28 cellular contexts compared by ENCODE assay signal in the genomic region with DNA sequence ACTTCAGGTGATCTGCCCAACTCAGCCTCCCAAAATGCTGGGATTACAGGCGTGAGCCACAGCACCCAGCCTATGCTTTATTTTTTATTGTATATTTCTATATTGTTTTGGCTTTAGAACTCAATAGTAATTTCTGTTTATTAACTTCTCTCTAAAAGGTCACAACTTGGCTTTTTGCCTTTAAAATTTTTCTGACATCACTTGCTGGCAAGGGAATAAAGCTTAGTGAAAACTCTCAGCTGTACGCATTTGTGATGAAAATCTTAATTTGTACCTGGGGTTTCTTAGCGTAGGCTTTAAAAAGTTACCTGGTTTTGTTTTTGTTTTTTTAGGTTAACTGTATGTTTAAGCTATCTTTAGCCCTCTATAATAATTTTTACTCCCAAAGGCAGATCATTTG. TPM values are rescaled to one million over a fixed set of nuclear protein-coding genes. Genes with fewer than 3 reads are reported as not detected.
A peak's percentile ranks its signal among the peaks of the same experiment; 100 is the strongest.
DNase-seq lines count a peak whose midpoint lies in the region; ATAC-seq, FAIRE-seq and TF ChIP-seq lines count a peak whose summit lies in the region.
"Had no signal": no experiment of that assay in that cellular context is flagged by ENCODE, and none has a peak within 500 bp of the region (broad histone marks: within the 10 kb centered on the region; RNA-seq: fewer than 3 reads in every experiment).

No MANE protein-coding gene starts in this region.

- H3K27me3 ChIP-seq in SJSA1 (replicated peaks), result no peaks in the 10 kb centered on the region

- H3K9me3 ChIP-seq in SJSA1 (replicated peaks), result no peaks in the 10 kb centered on the region

- TF ChIP-seq CTCF in choroid plexus epithelial cell (conservative IDR thresholded peaks at IDR 0.05; ENCODE audit: low read depth, low read length) (no peak), fibroblast of the aortic adventitia (IDR thresholded peaks at IDR 0.05; ENCODE audit: insufficient read depth, low read length) (no peak)

- no peak overlapping the region for H3K4me3 ChIP-seq in SJSA1
- H3K4me3 ChIP-seq in choroid plexus epithelial cell (ENCODE audit: low read depth, low read length), result no peak overlapping the region
- no peak overlapping the region for H3K4me3 ChIP-seq in fibroblast of the aortic adventitia (ENCODE audit: low read depth, low read length)
- H3K4me3 ChIP-seq: GM23248, PC-9 had no signal

- no peak for FAIRE-seq in GM12891 (lab: Jason Lieb, UNC)
- FAIRE-seq: GM19239, HTR-8/SVneo had no signal

- DNase-seq in G401 (ENCODE audit: low spot score) (peak; percentile 10), SJSA1 (ENCODE audit: low read depth in 1 of 2, low spot score in 2 of 2) (no peak), choroid plexus epithelial cell (ENCODE audit: low read depth) (peak; percentile 54), fibroblast of the aortic adventitia (ENCODE audit: low read depth) (peak; percentile 31), GM12891 (ENCODE audit: insufficient read length, low spot score) (no peak), HuH-7 (ENCODE audit: low spot score) (no peak), mesenteric fat pad (ENCODE audit: low spot score) (no peak)
- DNase-seq: 8988T; ACHN; Calu3; DMS79 treated with DMSO at 0.1 percent for 48 hours; GM23248; H7; HFFc6; KG1; NCI-H1048; NCI-H1417; NCI-H1694; NCI-H2029 treated with DMSO at 0.1 percent for 48 hours; NCI-H446 treated with DMSO at 0.1 percent for 48 hours; NCI-H526; NCI-H82; NK-92 treated with Interleukin-12 subunit alpha and Interleukin-12 subunit beta, amount 100 ng/mL, for 24 hours; PC-9; Right ventricle myocardium superior had no signal

- in situ Hi-C loops in G401 (cut with HindIII; ENCODE audit: low sequenced_read_pairs), result no loop called here

- peaks cover 8% of the 10 kb centered on the region; the same call in 1 of the 2 replicates for H3K36me3 ChIP-seq in SJSA1

- ATAC-seq in GM21360 (IDR thresholded peaks at IDR 0.05; ENCODE audit: unreplicated experiment), result no peak

- H3K4me1 ChIP-seq in SJSA1 (replicated peaks), result peaks cover 18% of the 10 kb centered on the region

- peak overlapping the region; percentile 79; the same call in 1 of the 2 replicates for H3K27ac ChIP-seq in SJSA1
- H3K27ac ChIP-seq: GM23248 had no signal

- TF ChIP-seq POLR2A in GM12891 (IDR thresholded peaks at IDR 0.05; ENCODE audit: low read depth, low read length), result no peak

TF ChIP-seq in GM12891, 5 proteins besides CTCF, POLR2A, EP300 and RAD21:
- TF ChIP-seq POU2F2 (IDR thresholded peaks at IDR 0.05; ENCODE audit: low read depth, low read length) (no peak), SPI1 (IDR thresholded peaks at IDR 0.05; ENCODE audit: low read depth, low read length) (no peak), POLR2AphosphoS5 (IDR thresholded peaks at IDR 0.05; ENCODE audit: low read depth, low read length) (no peak), TAF1 (IDR thresholded peaks at IDR 0.05; ENCODE audit: low read depth, low read length) (no peak), PAX5 (IDR thresholded peaks at IDR 0.05; ENCODE audit: insufficient read depth, low read length, severe bottlenecking) (no peak)

RNA-seq across cellular contexts. Expression of a gene that starts 36.2 kb away (rescaled TPM):
- total RNA-seq in G401 (2014; rRNA removed; shearing (Covaris generic)), result 19.4 and 33.8 TPM in 2 replicates
- 35.7 and 56.8 TPM in 2 replicates for total RNA-seq in SJSA1 (2014; rRNA removed; shearing (Covaris generic))
- 43.0 and 69.4 TPM in 2 replicates for total RNA-seq in fibroblast of the aortic adventitia (ENCODE audit: low replicate concordance)
- 5.0 TPM for polyA plus RNA-seq in GM12891 (2012; ENCODE audit: low read depth, missing spikeins)
- 23.4 TPM for total RNA-seq in mesenteric fat pad

Comparison
In these comparisons a context has a peak if more than half of its experiments do, and no peak if none do; other contexts are left out.
1. DNase-seq: peak in G401 (single experiment), choroid plexus epithelial cell (single experiment) and fibroblast of the aortic adventitia (single experiment); none in SJSA1 (0 of 2), GM12891 (single experiment), HuH-7 (single experiment) and mesenteric fat pad (single experiment).